In the genomic region with DNA sequence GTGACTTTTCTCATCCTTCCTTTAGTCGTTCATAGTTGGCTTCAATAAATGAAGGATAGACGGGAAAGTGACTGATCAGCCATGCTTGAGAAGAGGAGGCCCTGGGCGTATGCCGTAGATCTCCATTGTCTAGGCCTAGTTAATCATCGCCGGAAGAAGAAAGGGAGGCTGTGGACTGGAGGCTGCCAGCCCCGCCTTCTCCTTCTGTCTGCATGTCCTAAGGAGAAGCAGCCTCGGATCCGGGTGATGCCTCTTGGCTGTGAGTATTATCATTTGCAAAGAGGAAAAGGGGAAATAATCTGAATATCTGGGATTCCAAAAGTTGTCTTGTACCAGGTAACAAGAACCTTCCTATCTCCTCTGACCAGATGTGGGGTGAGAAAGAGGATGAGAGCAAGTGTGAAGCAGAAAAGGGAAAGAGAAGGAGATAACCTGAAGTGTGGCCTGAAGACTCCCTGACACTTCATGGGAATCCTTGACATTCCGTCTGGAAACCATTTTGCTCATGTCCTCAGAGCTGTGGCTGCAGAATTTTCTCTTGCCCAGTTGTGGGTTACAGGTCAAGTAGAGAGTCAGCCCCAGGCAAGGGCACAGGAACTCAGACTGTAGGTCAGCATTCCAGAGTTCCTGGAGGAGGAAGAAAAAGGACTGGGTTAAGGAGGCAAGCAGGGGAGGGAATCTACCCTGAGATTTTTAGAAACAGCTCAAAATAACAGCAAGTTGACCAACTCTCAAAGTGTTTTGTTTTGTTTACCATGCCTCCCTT, we compare ENCODE assay signal across 28 cellular contexts. TPM values are rescaled to one million over a fixed set of nuclear protein-coding genes. Genes with fewer than 3 reads are reported as not detected.
DNase-seq lines count a peak whose midpoint lies in the region; ATAC-seq and TF ChIP-seq lines count a peak whose summit lies in the region.
"Had no signal": no experiment of that assay in that cellular context is flagged by ENCODE, and none has a peak within 500 bp of the region (broad histone marks: within the 10 kb centered on the region; RNA-seq: fewer than 3 reads in every experiment).

No MANE protein-coding gene starts in this region.

- no peak for TF ChIP-seq CTCF in mammary epithelial cell (conservative IDR thresholded peaks at IDR 0.05 in 1 of 2, IDR thresholded peaks at IDR 0.05 in 1 of 2; ENCODE audit: extremely low read depth in 1 of 2, insufficient read depth in 1 of 2, low read depth in 1 of 2, low read length in 2 of 2)
- TF ChIP-seq CTCF in breast epithelium (IDR thresholded peaks at IDR 0.05) = no peak
- TF ChIP-seq CTCF in osteoblast (IDR thresholded peaks at IDR 0.05; ENCODE audit: extremely low read depth, low read depth, low read length) = no peak
- TF ChIP-seq CTCF in lower leg skin (IDR thresholded peaks at IDR 0.05) = no peak

- dilution Hi-C loops in mammary epithelial cell (cut with HindIII; ENCODE audit: low sequenced_read_pairs) = no loop called here

- H3K4me3 ChIP-seq in mammary epithelial cell (replicated peaks in 1 of 3; ENCODE audit: insufficient read depth in 1 of 3, low read depth in 2 of 3, low read length in 3 of 3) (no peak overlapping the region), breast epithelium (no peak overlapping the region), adipocyte (ENCODE audit: low read length) (no peak overlapping the region), osteoblast (ENCODE audit: insufficient read depth, low read length) (no peak overlapping the region), lower leg skin (ENCODE audit: low read depth, poor library complexity, severe bottlenecking) (no peak overlapping the region)
- H3K4me3 ChIP-seq: body of pancreas, dorsolateral prefrontal cortex, left ventricle myocardium inferior, mucosa of descending colon, ovary, spleen, upper lobe of right lung had no signal

- BruUV-seq in mammary epithelial cell (replicated peaks; lab: Mats Ljungman, UMichigan) = no TSS peak

- intact Hi-C loops in mammary epithelial cell (cut with micrococcal nuclease) (no loop called here), breast epithelium (cut with DNase I; ENCODE audit: low total_unique reads) (loop anchor here (10.0 kb wide), 1 partner anchor 334 kb away; no protein-coding TSS in a partner anchor), lower leg skin (cut with DNase I; ENCODE audit: low total_unique reads) (no loop called here)

- WGBS in mammary epithelial cell (ENCODE audit: low coverage, missing lambda C conversion rate) = 95% methylated on average over 10 of the region's 10 CpGs
- WGBS in lower leg skin, 2 donors = 92 to 93% methylated on average over 10 of the region's 10 CpGs

- H3K9ac ChIP-seq in mammary epithelial cell (ENCODE audit: insufficient read depth, low read length) = no peak overlapping the region
- H3K9ac ChIP-seq in adipocyte (ENCODE audit: low read length) = no peak overlapping the region
- H3K9ac ChIP-seq: KMS-11 had no signal

- H3K79me2 ChIP-seq in mammary epithelial cell (ENCODE audit: insufficient read depth, low read length) (peaks cover 4% of the 10 kb centered on the region), osteoblast (ENCODE audit: insufficient read depth, low read length) (no peaks in the 10 kb centered on the region)

- H3K9me3 ChIP-seq in mammary epithelial cell (replicated peaks; ENCODE audit: insufficient read depth, low read length) (no peaks in the 10 kb centered on the region), breast epithelium (no peaks in the 10 kb centered on the region), adipocyte (ENCODE audit: control insufficient read depth, low read length) (no peaks in the 10 kb centered on the region), osteoblast (ENCODE audit: low read depth, low read length) (no peaks in the 10 kb centered on the region)
- H3K9me3 ChIP-seq: body of pancreas, left ventricle myocardium inferior, mucosa of descending colon, ovary, spleen, upper lobe of right lung had no signal

- H3K36me3 ChIP-seq in mammary epithelial cell (ENCODE audit: insufficient read depth, low read length) (no peaks in the 10 kb centered on the region), breast epithelium (no peaks in the 10 kb centered on the region), adipocyte (ENCODE audit: control insufficient read depth, insufficient read depth, low read length, severe bottlenecking) (no peaks in the 10 kb centered on the region), osteoblast (ENCODE audit: insufficient read depth, low read length) (no peaks in the 10 kb centered on the region)
- H3K36me3 ChIP-seq: left ventricle myocardium inferior, ovary, spleen, upper lobe of right lung had no signal

- DNase-seq in mammary epithelial cell = no peak
- no peak for DNase-seq in breast epithelium (ENCODE audit: low spot score in 2 of 2)
- DNase-seq in adipocyte (ENCODE audit: low read depth) = peak; percentile 50
- no peak for DNase-seq in osteoblast (ENCODE audit: insufficient read length, low spot score, missing footprints)
- DNase-seq in activated gamma-delta T cell treated with Interleukin-2 at 50 U/mL for 16 hours = no peak
- no peak for DNase-seq in lower leg skin (ENCODE audit: low spot score in 2 of 2)
- DNase-seq: activated CD4-positive, alpha-beta T cell treated with anti-CD3 and anti-CD28 coated beads for 36 hours; activated effector memory CD4-positive, alpha-beta T cell treated with Interleukin-2 at 50 U/mL for 16 hours; activated naive CD8-positive, alpha-beta T cell treated with anti-CD3 and anti-CD28 coated beads, Interleukin-2, amount 10 ng/mL, durations not matched to agents 7 days and 5 days; body of pancreas; CD4-positive, CD25-positive, alpha-beta regulatory T cell; dorsolateral prefrontal cortex; left ventricle myocardium inferior; mucosa of descending colon; NCI-H146; NCI-H2107; NCI-H446; NCI-H82; ovary; spleen; upper lobe of right lung had no signal

- H4K20me1 ChIP-seq in mammary epithelial cell (ENCODE audit: insufficient read depth, low read length) (no peaks in the 10 kb centered on the region), osteoblast (ENCODE audit: insufficient read depth, low read length) (no peaks in the 10 kb centered on the region)

- no peak for TF ChIP-seq POLR2A in breast epithelium (IDR thresholded peaks at IDR 0.05)
- no peak for TF ChIP-seq POLR2A in lower leg skin (IDR thresholded peaks at IDR 0.05)

- ATAC-seq in HG02610 (IDR thresholded peaks at IDR 0.05; ENCODE audit: unreplicated experiment) = no peak
- no peak for ATAC-seq in GM19463 (IDR thresholded peaks at IDR 0.05; ENCODE audit: unreplicated experiment)
- ATAC-seq: activated CD4-positive, alpha-beta T cell treated with anti-CD3 and anti-CD28 coated beads for 36 hours; body of pancreas; HCT116; mucosa of descending colon; SK-N-SH treated with all-trans-retinoic acid at 6 μM for 48 hours; upper lobe of right lung had no signal

- in situ Hi-C loops in mammary epithelial cell (cut with MboI; ENCODE audit: low sequenced_read_pairs in 2 of 2) = loop anchor here in 1 of 2 donors (5.0 kb wide), 1 partner anchor 331 kb away; no protein-coding TSS in a partner anchor

- CTCF ChIA-PET in mammary epithelial cell (lab: Charles Lee; ENCODE audit: low non-redundant PET) = no interaction called here

- H3K27me3 ChIP-seq in mammary epithelial cell (ENCODE audit: insufficient read depth, low read length) = no peaks in the 10 kb centered on the region
- no peaks in the 10 kb centered on the region for H3K27me3 ChIP-seq in breast epithelium
- no peaks in the 10 kb centered on the region for H3K27me3 ChIP-seq in adipocyte (replicated peaks; ENCODE audit: control insufficient read depth, insufficient read depth, low read length)
- no peaks in the 10 kb centered on the region for H3K27me3 ChIP-seq in osteoblast (ENCODE audit: insufficient read depth, low read length)
- H3K27me3 ChIP-seq: ovary, upper lobe of right lung had no signal

- H2AFZ ChIP-seq in mammary epithelial cell (ENCODE audit: low read depth, low read length) (peak overlapping the region; percentile 1), osteoblast (ENCODE audit: low read length) (peak overlapping the region; percentile 38)

- no peak overlapping the region for H3K27ac ChIP-seq in mammary epithelial cell (ENCODE audit: insufficient read depth, low read depth, low read length)
- H3K27ac ChIP-seq in breast epithelium = no peak overlapping the region
- no peak overlapping the region for H3K27ac ChIP-seq in osteoblast (ENCODE audit: low read depth, low read length)
- H3K27ac ChIP-seq: 22Rv1, body of pancreas, dorsolateral prefrontal cortex, KMS-11, left ventricle myocardium inferior, ovary, spleen, upper lobe of right lung had no signal

- H3K4me2 ChIP-seq in mammary epithelial cell (ENCODE audit: insufficient read depth, low read depth, low read length) = no peak overlapping the region
- H3K4me2 ChIP-seq in osteoblast (ENCODE audit: insufficient read depth, low read length) = peak overlapping the region; percentile 40
- H3K4me2 ChIP-seq: KMS-11 had no signal

- H3K4me1 ChIP-seq in mammary epithelial cell (ENCODE audit: insufficient read depth, low read length) = peaks cover 27% of the 10 kb centered on the region
- H3K4me1 ChIP-seq in breast epithelium = no peaks in the 10 kb centered on the region
- H3K4me1 ChIP-seq in adipocyte (ENCODE audit: control insufficient read depth, insufficient read depth, low read length) = peaks cover 18% of the 10 kb centered on the region
- H3K4me1 ChIP-seq in osteoblast (ENCODE audit: insufficient read depth, low read length) = peaks cover 16% of the 10 kb centered on the region
- H3K4me1 ChIP-seq: upper lobe of right lung had no signal

RNA-seq across cellular contexts. Expression of a gene that starts 4.3 kb away (rescaled TPM):
- total RNA-seq in mammary epithelial cell = 100 to 1,000 TPM in 1 of 2 donors, 10 to 100 TPM in 1; 87.7 to 111 TPM
- polyA plus RNA-seq in mammary epithelial cell = 33.7 TPM
- 53.9 TPM for polyA minus RNA-seq in mammary epithelial cell
- total RNA-seq in breast epithelium = 10 to 100 TPM in 2 of 3 donors, under 1 TPM in 1; 0.64 to 58.7 (median 41.3) TPM
- 15.6 TPM in 2 replicates for total RNA-seq in osteoblast
- 10 to 100 TPM in 3 of 4 donors, 1 to 10 TPM in 1; 9.3 to 39.2 (median 32.8) TPM for total RNA-seq in lower leg skin
- total RNA-seq: activated CD4-positive, alpha-beta T cell treated with anti-CD3 and anti-CD28 coated beads for 36 hours; activated naive CD8-positive, alpha-beta T cell treated with anti-CD3 and anti-CD28 coated beads, Interleukin-2, amount 10 ng/mL, durations not matched to agents 7 days and 5 days; CD4-positive, CD25-positive, alpha-beta regulatory T cell; T-helper 2 cell treated with Interferon-gamma antibody and Interleukin-4, amounts not matched to agents 100 ng/mL and 5 ng/mL, for 36 hours had no signal
- polyA plus RNA-seq: CD4-positive, CD25-positive, alpha-beta regulatory T cell had no signal
